3 cellular contexts compared by ENCODE assay signal in the genomic region with DNA sequence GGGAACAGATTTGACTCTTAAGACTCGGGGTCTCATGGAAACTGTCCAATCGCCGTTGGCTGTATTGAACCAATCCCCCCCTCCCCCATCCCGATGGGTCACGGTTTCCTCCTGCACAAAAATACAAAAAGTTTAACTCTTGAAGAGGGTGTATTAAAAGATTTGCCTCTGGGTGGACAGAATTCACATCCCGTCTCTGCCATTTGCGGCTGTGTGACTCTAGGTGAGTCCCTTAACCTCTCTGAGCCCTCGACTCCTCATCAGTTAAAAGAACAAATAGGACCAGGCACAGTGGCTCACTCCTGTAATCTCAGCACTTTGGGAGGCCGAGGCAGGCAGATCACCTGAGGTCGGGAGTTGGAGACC.
TF ChIP-seq lines count a peak whose summit lies in the region.

No MANE protein-coding gene starts in this region.

TF ChIP-seq in A549, 52 proteins besides CTCF, POLR2A, EP300 and RAD21:
- TF ChIP-seq BHLHE40 (IDR thresholded peaks at IDR 0.05; ENCODE audit: low read depth, low read length) (no peak), ZFP36 (IDR thresholded peaks at IDR 0.05; ENCODE audit: borderline replicate concordance, partially characterized antibody) (peak; percentile 33)
TF ChIP-seq in A549: peak in this region for 1.

TF ChIP-seq in HCT116, 20 proteins besides CTCF, POLR2A, EP300 and RAD21:
- TF ChIP-seq, protein P1, sequence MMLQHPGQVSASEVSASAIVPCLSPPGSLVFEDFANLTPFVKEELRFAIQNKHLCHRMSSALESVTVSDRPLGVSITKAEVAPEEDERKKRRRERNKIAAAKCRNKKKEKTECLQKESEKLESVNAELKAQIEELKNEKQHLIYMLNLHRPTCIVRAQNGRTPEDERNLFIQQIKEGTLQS (IDR thresholded peaks at IDR 0.05): no peak
- TF ChIP-seq ZBTB33 (IDR thresholded peaks at IDR 0.05; ENCODE audit: extremely low read depth, insufficient replicate concordance, low read length) (no peak), TCF7L2 (IDR thresholded peaks at IDR 0.05; ENCODE audit: borderline replicate concordance, extremely low read depth, insufficient read depth, insufficient read length) (no peak), ZFX (IDR thresholded peaks at IDR 0.05) (no peak), CEBPB (IDR thresholded peaks at IDR 0.05; ENCODE audit: low read depth) (no peak), POLR2AphosphoS5 (IDR thresholded peaks at IDR 0.05; ENCODE audit: low read depth, low read length) (no peak), ELF1 (IDR thresholded peaks at IDR 0.05; ENCODE audit: borderline replicate concordance, low read depth) (no peak), JUND (IDR thresholded peaks at IDR 0.05) (no peak), FOSL1 (IDR thresholded peaks at IDR 0.05; ENCODE audit: low read depth) (no peak), SIN3A (IDR thresholded peaks at IDR 0.05; ENCODE audit: low read depth) (no peak), EZH2phosphoT487 (IDR thresholded peaks at IDR 0.05; ENCODE audit: borderline replicate concordance) (no peak), ZNF274 (IDR thresholded peaks at IDR 0.05; ENCODE audit: low read depth, low read length) (no peak)

TF ChIP-seq in GM12878, 131 proteins besides CTCF, POLR2A, EP300 and RAD21:
- TF ChIP-seq KLF5 (IDR thresholded peaks at IDR 0.05; ENCODE audit: partially characterized antibody) (no peak), NR2C2 (IDR thresholded peaks at IDR 0.05; ENCODE audit: borderline replicate concordance, control insufficient read depth, insufficient read length, low read depth) (no peak), RCOR1 (conservative IDR thresholded peaks at IDR 0.05; ENCODE audit: low read depth, low read length) (no peak), SMC3 (IDR thresholded peaks at IDR 0.05; ENCODE audit: borderline replicate concordance, low read length) (no peak), SIN3A (IDR thresholded peaks at IDR 0.05; ENCODE audit: low read depth, low read length) (no peak), ZNF217 (IDR thresholded peaks at IDR 0.05) (no peak), CBFB (IDR thresholded peaks at IDR 0.05; ENCODE audit: low read depth) (no peak), TBL1XR1 (IDR thresholded peaks at IDR 0.05; ENCODE audit: low read depth, low read length) (no peak), SMARCA5 (IDR thresholded peaks at IDR 0.05) (0 out of 2 replicates have a peak, but pooled peaks have one; percentile 32)
TF ChIP-seq in GM12878: peak in this region for 1.
